Comparison of ENCODE assay signal across 28 cellular contexts in genomic region chr5:124349931-124350330, GRCh38.
"Had no signal": no experiment of that assay in that cellular context is flagged by ENCODE, and none has a peak within 500 bp of the region (broad histone marks: within the 10 kb centered on the region; RNA-seq: fewer than 3 reads in every experiment).

No MANE protein-coding gene starts in this region.

- H3K4me3 Mint-ChIP-seq: activated B cell treated with CpG ODN at 0.5 μM for 24 hours; activated CD4-positive, alpha-beta T cell treated with anti-CD3 and anti-CD28 coated beads, Interleukin-2, amount 10 ng/mL, durations not matched to agents 24 days and 14 days; activated CD8-positive, alpha-beta memory T cell treated with anti-CD3 and anti-CD28 coated beads, Interleukin-2, amount 10 ng/mL, durations not matched to agents 7 days and 5 days; activated naive CD8-positive, alpha-beta T cell treated with anti-CD3 and anti-CD28 coated beads, Interleukin-2, amount 50 U/mL, for 24 hours; activated T-cell treated with anti-CD3 and anti-CD28 coated beads, Interleukin-2, amount 50 U/mL, for 24 hours; activated T-helper 1 cell treated with anti-CD3 and anti-CD28 coated beads, Interleukin-12 subunit alpha, Interleukin-12 subunit beta, Interleukin-2, Interleukin-4 antibody, amounts not matched to agents 30 ng/mL and 10 ng/mL and 1 ng/mL, durations not matched to agents 14 hours and 24 hours and 36 hours; brain; IgD-negative memory B cell had no signal

- H3K27me3 Mint-ChIP-seq: activated B cell treated with CpG ODN at 0.5 μM for 24 hours; activated CD4-positive, alpha-beta T cell treated with anti-CD3 and anti-CD28 coated beads, Interleukin-2, amount 10 ng/mL, durations not matched to agents 24 days and 14 days; activated CD8-positive, alpha-beta memory T cell treated with anti-CD3 and anti-CD28 coated beads, Interleukin-2, amount 10 ng/mL, durations not matched to agents 7 days and 5 days; activated naive CD8-positive, alpha-beta T cell treated with anti-CD3 and anti-CD28 coated beads, Interleukin-2, amount 50 U/mL, for 24 hours; activated T-cell treated with anti-CD3 and anti-CD28 coated beads, Interleukin-2, amount 50 U/mL, for 24 hours; brain; IgD-negative memory B cell had no signal

- H3K9ac ChIP-seq: KMS-11 had no signal

- H3K27ac ChIP-seq: KMS-11, RWPE1 had no signal

- DNase-seq: activated B cell treated with CpG ODN at 0.5 μM for 24 hours; activated CD4-positive, alpha-beta T cell treated with anti-CD3 and anti-CD28 coated beads for 1 hour; activated CD4-positive, alpha-beta T cell treated with anti-CD3 and anti-CD28 coated beads, Interleukin-2, amount 10 ng/mL, durations not matched to agents 24 days and 14 days; activated CD4-positive, alpha-beta T cell treated with anti-CD3 and anti-CD28 coated beads, Interleukin-2, amount 50 U/mL, for 48 hours; activated CD8-positive, alpha-beta memory T cell treated with anti-CD3 and anti-CD28 coated beads, Interleukin-2, amount 10 ng/mL, durations not matched to agents 7 days and 5 days; activated effector memory CD4-positive, alpha-beta T cell treated with Interleukin-2 at 50 U/mL for 16 hours; activated naive CD4-positive, alpha-beta T cell; activated naive CD8-positive, alpha-beta T cell treated with anti-CD3 and anti-CD28 coated beads, Interleukin-2, amount 50 U/mL, for 24 hours; activated T-cell treated with anti-CD3 and anti-CD28 coated beads, Interleukin-2, amount 50 U/mL, for 24 hours; amygdala; caudate nucleus; NCI-H146; NCI-H187 treated with DMSO at 0.1 percent for 48 hours; NCI-H2081 treated with DMSO at 0.1 percent for 48 hours; NCI-H2227 treated with DMSO at 0.1 percent for 48 hours; NCI-H446 treated with DMSO at 0.1 percent for 48 hours; NCI-H524 treated with DMSO at 0.1 percent for 48 hours; NCI-H82; SHP77; T-helper 2 cell; T1000 had no signal

- H3K4me1 Mint-ChIP-seq: activated CD4-positive, alpha-beta T cell treated with anti-CD3 and anti-CD28 coated beads, Interleukin-2, amount 10 ng/mL, durations not matched to agents 24 days and 14 days; activated CD8-positive, alpha-beta memory T cell treated with anti-CD3 and anti-CD28 coated beads, Interleukin-2, amount 10 ng/mL, durations not matched to agents 7 days and 5 days; activated naive CD8-positive, alpha-beta T cell treated with anti-CD3 and anti-CD28 coated beads, Interleukin-2, amount 50 U/mL, for 24 hours had no signal

- FAIRE-seq: astrocyte had no signal

- H3K27ac Mint-ChIP-seq: activated B cell treated with CpG ODN at 0.5 μM for 24 hours; activated CD4-positive, alpha-beta T cell treated with anti-CD3 and anti-CD28 coated beads, Interleukin-2, amount 10 ng/mL, durations not matched to agents 24 days and 14 days; activated CD8-positive, alpha-beta memory T cell treated with anti-CD3 and anti-CD28 coated beads, Interleukin-2, amount 10 ng/mL, durations not matched to agents 7 days and 5 days; activated naive CD4-positive, alpha-beta T cell treated with anti-CD3 and anti-CD28 coated beads, Interleukin-2, amount 50 U/mL, for 72 hours; activated naive CD8-positive, alpha-beta T cell treated with anti-CD3 and anti-CD28 coated beads, Interleukin-2, amount 50 U/mL, for 24 hours; activated T-cell treated with anti-CD3 and anti-CD28 coated beads, Interleukin-2, amount 50 U/mL, for 24 hours; activated T-helper 1 cell treated with anti-CD3 and anti-CD28 coated beads, Interleukin-12 subunit alpha, Interleukin-12 subunit beta, Interleukin-2, Interleukin-4 antibody, amounts not matched to agents 30 ng/mL and 10 ng/mL and 1 ng/mL, durations not matched to agents 14 hours and 24 hours and 36 hours; brain; IgD-negative memory B cell had no signal

- H3K4me2 ChIP-seq: KMS-11 had no signal

- H3K36me3 Mint-ChIP-seq: activated CD8-positive, alpha-beta memory T cell treated with anti-CD3 and anti-CD28 coated beads, Interleukin-2, amount 10 ng/mL, durations not matched to agents 7 days and 5 days; activated naive CD4-positive, alpha-beta T cell treated with anti-CD3 and anti-CD28 coated beads, Interleukin-2, amount 50 U/mL, for 72 hours; IgD-negative memory B cell had no signal

- H3K9me3 Mint-ChIP-seq: activated B cell treated with CpG ODN at 0.5 μM for 24 hours had no signal
